ENCODE assay signal across 8 cellular contexts in the genomic region with DNA sequence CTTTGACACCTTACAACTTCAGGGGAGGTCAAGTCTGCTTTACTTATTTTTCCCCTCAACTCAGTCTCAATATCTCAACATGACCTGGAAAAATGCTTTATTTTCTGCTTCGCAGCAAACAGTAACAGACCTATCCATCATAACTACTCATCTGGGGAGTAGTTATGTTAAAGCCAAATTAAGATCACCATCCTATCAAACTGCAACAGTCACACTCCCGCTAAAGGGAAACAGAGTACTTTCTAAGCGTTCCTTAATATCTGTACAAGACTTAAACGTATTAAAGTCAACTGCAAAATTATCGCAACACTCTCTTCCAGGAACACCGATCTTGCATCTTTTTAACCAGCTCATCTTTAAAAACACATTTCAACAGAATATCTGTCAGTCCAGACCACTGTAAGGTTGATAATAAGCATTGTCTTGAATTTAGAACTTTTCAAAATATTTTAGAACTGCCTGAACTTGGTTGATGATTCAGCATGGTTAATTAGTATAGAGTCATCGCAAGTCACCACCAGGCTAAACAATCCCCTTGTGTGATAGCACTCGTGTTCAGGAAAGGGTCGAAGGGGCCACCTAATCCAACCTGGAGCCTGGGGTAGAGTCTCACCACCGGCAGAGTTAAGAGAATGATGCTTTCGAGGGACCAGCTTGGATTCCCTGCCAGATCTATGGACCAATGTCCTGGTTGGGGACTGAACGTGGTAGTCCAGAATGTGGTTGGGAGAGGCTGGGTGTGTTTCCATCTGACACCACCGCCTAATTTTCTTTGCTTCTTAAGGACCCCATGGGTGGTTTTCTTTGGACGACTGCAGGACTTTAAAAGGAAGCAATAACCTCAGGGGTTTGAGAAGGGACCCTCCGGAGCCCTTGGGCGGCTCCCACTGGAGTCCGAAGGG. TPM values are rescaled to one million over a fixed set of nuclear protein-coding genes. Genes with fewer than 3 reads are reported as not detected.
DNase-seq lines count a peak whose midpoint lies in the region; ATAC-seq and TF ChIP-seq lines count a peak whose summit lies in the region.

No MANE protein-coding gene starts in this region.

- peak in 1 of 2 donors; percentile 16 for DNase-seq in cardiac muscle cell (ENCODE audit: low read depth in 1 of 2, low spot score in 1 of 2)
- no peak for DNase-seq in left cardiac atrium
- no peak for DNase-seq in RWPE2 (ENCODE audit: low spot score)
- peak in 1 of 2 donors; percentile 32 for DNase-seq in cardiac fibroblast (ENCODE audit: low read depth in 2 of 2)
- peak; percentile 50 for DNase-seq in medulla oblongata (ENCODE audit: extremely low spot score)
- DNase-seq in HuH-7.5 (ENCODE audit: low spot score) = no peak

- H3K36me3 ChIP-seq in cardiac muscle cell (no peaks in the 10 kb centered on the region), RWPE2 (ENCODE audit: low read depth) (peaks cover 8% of the 10 kb centered on the region)

- peaks cover 7% of the 10 kb centered on the region for H3K4me1 ChIP-seq in cardiac muscle cell (ENCODE audit: low read depth)
- H3K4me1 ChIP-seq in RWPE2 (ENCODE audit: insufficient read depth, poor library complexity, severe bottlenecking) = peaks cover 21% of the 10 kb centered on the region

- H3K4me3 ChIP-seq in cardiac muscle cell (peak overlapping the region; percentile 74), RWPE2 (ENCODE audit: severe bottlenecking) (peak overlapping the region; percentile 79), cardiac fibroblast (replicated peaks in 1 of 2; ENCODE audit: low read depth in 2 of 2, low read length in 2 of 2) (peak overlapping the region; percentile 76 to 84)

- no peak for ATAC-seq in left cardiac atrium
- ATAC-seq in RWPE2 (ENCODE audit: low read depth) = no peak
- no peak for ATAC-seq in HG02610 (IDR thresholded peaks at IDR 0.05; ENCODE audit: unreplicated experiment)

- TF ChIP-seq CTCF in cardiac muscle cell (IDR thresholded peaks at IDR 0.05; ENCODE audit: low read depth, low read length) = no peak
- TF ChIP-seq CTCF in RWPE2 (IDR thresholded peaks at IDR 0.05; ENCODE audit: poor library complexity, severe bottlenecking) = no peak
- TF ChIP-seq CTCF in cardiac fibroblast (IDR thresholded peaks at IDR 0.05; ENCODE audit: low read depth, low read length) = no peak

- intact Hi-C loops in left cardiac atrium (cut with DNase I) = no loop called here

- H3K9me3 ChIP-seq in cardiac muscle cell (ENCODE audit: low read depth) (no peaks in the 10 kb centered on the region), RWPE2 (ENCODE audit: severe bottlenecking) (no peaks in the 10 kb centered on the region)

- no peaks in the 10 kb centered on the region for H3K27me3 ChIP-seq in cardiac muscle cell
- no peaks in the 10 kb centered on the region for H3K27me3 ChIP-seq in RWPE2 (ENCODE audit: insufficient read depth, poor library complexity, severe bottlenecking)

- peak overlapping the region; percentile 46 for H3K27ac ChIP-seq in cardiac muscle cell
- H3K27ac ChIP-seq in RWPE2 (ENCODE audit: poor library complexity, severe bottlenecking) = peak overlapping the region; percentile 80
- peak overlapping the region; percentile 76 for H3K27ac ChIP-seq in temporal lobe (ENCODE audit: low read depth, low read length)

RNA-seq across cellular contexts. Expression of gene SPTLC2, which starts 1.0 kb away (rescaled TPM):
- total RNA-seq in cardiac muscle cell (13.9 and 17.8 TPM in 2 replicates), left cardiac atrium (10 to 100 TPM; 16.1 to 18.4 TPM), temporal lobe (22.4 TPM)
- polyA plus RNA-seq in cardiac muscle cell = 14.4 and 17.3 TPM in 2 replicates
